Comparison of ENCODE assay signal across 33 cellular contexts in the genomic region with DNA sequence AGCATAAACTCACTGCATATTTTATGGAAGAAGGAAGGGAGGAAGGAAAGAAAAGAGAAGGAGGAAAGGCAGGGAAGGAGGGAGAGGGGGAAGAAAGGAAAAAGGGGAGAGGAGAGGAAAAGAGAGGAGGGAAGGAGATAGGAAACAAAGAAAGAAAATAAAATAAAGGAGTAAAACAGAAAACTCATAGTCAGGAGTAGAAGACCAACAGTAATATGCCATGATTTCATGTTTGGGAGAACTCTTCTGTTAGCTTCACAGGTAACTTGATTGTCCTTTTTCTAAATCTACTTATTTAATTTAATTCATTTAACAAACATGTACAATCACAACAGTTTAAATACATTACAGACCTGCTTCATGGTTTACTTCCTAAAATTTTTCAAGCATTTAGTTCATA. TPM values are rescaled to one million over a fixed set of nuclear protein-coding genes. Genes with fewer than 3 reads are reported as not detected.
"Had no signal": no experiment of that assay in that cellular context is flagged by ENCODE, and none has a peak within 500 bp of the region (broad histone marks: within the 10 kb centered on the region; RNA-seq: fewer than 3 reads in every experiment).

No MANE protein-coding gene starts in this region.

- H3K4me1 ChIP-seq: adrenal gland, ascending aorta, body of pancreas, breast epithelium had no signal

- H3K9me3 ChIP-seq: adrenal gland, ascending aorta, body of pancreas had no signal

- H3K27me3 ChIP-seq: adrenal gland, ascending aorta, body of pancreas, brain microvascular endothelial cell, breast epithelium, cardiac muscle cell had no signal

- DNase-seq: activated effector memory CD4-positive, alpha-beta T cell treated with anti-CD3 and anti-CD28 coated beads, Interleukin-2, amount 50 U/mL, for 16 hours; activated effector memory CD4-positive, alpha-beta T cell treated with Interleukin-2 at 50 U/mL for 16 hours; activated gamma-delta T cell; activated gamma-delta T cell treated with Interleukin-2 at 50 U/mL for 16 hours; activated naive CD4-positive, alpha-beta T cell; activated naive CD4-positive, alpha-beta T cell treated with anti-CD3 and anti-CD28 coated beads for 36 hours; activated naive CD4-positive, alpha-beta T cell treated with anti-CD3 and anti-CD28 coated beads, Interleukin-2, amount 10 ng/mL, durations not matched to agents 7 days and 5 days; activated naive CD4-positive, alpha-beta T cell treated with anti-CD3 and anti-CD28 coated beads, Interleukin-2, amount 50 U/mL, for 16 hours; activated naive CD4-positive, alpha-beta T cell treated with Interleukin-2 at 50 U/mL for 16 hours; activated naive CD8-positive, alpha-beta T cell treated with anti-CD3 and anti-CD28 coated beads for 36 hours; activated naive CD8-positive, alpha-beta T cell treated with anti-CD3 and anti-CD28 coated beads, Interleukin-2, amount 10 ng/mL, durations not matched to agents 7 days and 5 days; activated naive CD8-positive, alpha-beta T cell treated with anti-CD3 and anti-CD28 coated beads, Interleukin-2, amount 50 U/mL, for 24 hours; activated T-cell treated with anti-CD3 and anti-CD28 coated beads, Interleukin-2, amount 50 U/mL, for 24 hours; activated T-cell treated with anti-CD3 and anti-CD28 coated beads, Interleukin-2, amount 50 U/mL, for 4 hours; activated T-cell treated with anti-CD3 and anti-CD28 coated beads, Interleukin-2, amount 50 U/mL, for 48 hours; activated T-cell treated with anti-CD3 and anti-CD28 coated beads, Interleukin-2, amount 50 U/mL, for 72 hours; adrenal gland; amniotic stem cell; amygdala; anterior cingulate cortex; aorta; body of pancreas; brain microvascular endothelial cell; caudate nucleus; central memory CD4-positive, alpha-beta T cell; cerebellar nuclear complex had no signal

- H3K27ac ChIP-seq: adrenal gland, ascending aorta, body of pancreas, brain microvascular endothelial cell, breast epithelium, cardiac muscle cell had no signal

- FAIRE-seq: astrocyte, bronchial epithelial cell had no signal

- ATAC-seq: activated naive CD4-positive, alpha-beta T cell treated with anti-CD3 and anti-CD28 coated beads, Interleukin-2, amount 50 U/mL, for 72 hours; activated naive CD8-positive, alpha-beta T cell treated with anti-CD3 and anti-CD28 coated beads, Interleukin-2, amount 50 U/mL, for 24 hours; activated T-cell treated with anti-CD3 and anti-CD28 coated beads, Interleukin-2, amount 50 U/mL, for 4 hours; activated T-cell treated with anti-CD3 and anti-CD28 coated beads, Interleukin-2, amount 50 U/mL, for 72 hours; activated T-helper 17 cell treated with anti-CD3 and anti-CD28 coated beads, Interleukin-2, amount 50 U/mL, for 72 hours; body of pancreas had no signal

- H3K36me3 ChIP-seq: adrenal gland, ascending aorta, brain microvascular endothelial cell, breast epithelium, cardiac muscle cell had no signal

- H3K4me3 ChIP-seq: adrenal gland, ascending aorta, body of pancreas, breast epithelium, cardiac muscle cell had no signal

RNA-seq across cellular contexts. Expression of gene SGMS2, which starts 46.8 kb away (rescaled TPM):
- total RNA-seq: activated naive CD8-positive, alpha-beta T cell treated with anti-CD3 and anti-CD28 coated beads, Interleukin-2, amount 10 ng/mL, durations not matched to agents 7 days and 5 days had no signal
